In the genomic region with DNA sequence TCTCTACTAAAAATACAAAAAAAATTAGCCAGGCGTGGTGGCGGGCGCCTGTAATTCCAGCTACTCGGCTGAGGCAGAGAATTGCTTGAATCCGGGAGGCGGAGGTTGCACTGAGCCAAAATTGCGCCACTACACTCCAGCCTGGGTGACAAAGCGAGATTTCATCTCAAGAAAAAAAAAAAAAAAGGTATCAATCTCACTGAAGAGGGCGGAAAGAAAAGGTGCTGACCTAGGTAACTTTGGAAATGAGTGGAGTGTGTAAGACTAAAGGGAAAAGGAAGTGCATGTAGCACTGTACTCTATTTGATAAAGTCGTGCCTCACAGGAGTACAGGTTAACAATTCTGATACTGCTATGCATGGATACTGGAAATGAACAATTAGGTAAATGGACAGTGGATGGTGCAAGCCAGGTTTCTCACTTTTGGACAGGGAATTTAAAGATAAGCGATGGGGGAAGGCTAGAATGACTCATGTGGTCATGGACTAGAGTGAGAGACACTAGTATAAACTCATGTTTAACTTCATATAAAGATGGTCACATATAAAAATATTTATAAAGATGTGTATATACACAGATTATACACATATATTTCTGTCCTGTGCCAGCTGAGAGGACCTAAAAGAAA, we compare ENCODE assay signal across 19 cellular contexts.
A peak's percentile ranks its signal among the peaks of the same experiment; 100 is the strongest.
DNase-seq lines count a peak whose midpoint lies in the region; ATAC-seq and TF ChIP-seq lines count a peak whose summit lies in the region.
"Had no signal": no experiment of that assay in that cellular context is flagged by ENCODE, and none has a peak within 500 bp of the region (broad histone marks: within the 10 kb centered on the region; RNA-seq: fewer than 3 reads in every experiment).

No MANE protein-coding gene starts in this region.

- H3K9me3 ChIP-seq in HAP-1, result no peaks in the 10 kb centered on the region
- H3K9me3 ChIP-seq: BLaER1 had no signal

- peak; percentile 9 for DNase-seq in NCI-H1092 treated with DMSO at 0.1 percent for 48 hours (lab: John Stamatoyannopoulos, UW)
- no peak for DNase-seq in NCI-H1092 (lab: John Stamatoyannopoulos, UW)
- DNase-seq in NCI-H1417 (lab: John Stamatoyannopoulos, UW), result no peak
- no peak for DNase-seq in HAP-1 (ENCODE audit: low spot score in 2 of 2)
- DNase-seq: CD4-positive, alpha-beta T cell; CD8-positive, alpha-beta memory T cell; DMS53; DMS79 treated with DMSO at 0.1 percent for 48 hours; GF-D8; GM23248; H7 had no signal

- TF ChIP-seq CTCF in VCaP (conservative IDR thresholded peaks at IDR 0.05), result no peak
- no peak for TF ChIP-seq CTCF in brain (conservative IDR thresholded peaks at IDR 0.05)

- in situ Hi-C loops in HAP-1 (cut with MboI; ENCODE audit: low sequenced_read_pairs), result no loop called here

- H3K27ac Mint-ChIP-seq in brain, result peak overlapping the region in 3 of 5 experiments; percentile 7 to 99 (median 87)
- H3K27ac Mint-ChIP-seq: B cell; CD14-positive monocyte; CD4-positive, alpha-beta T cell; CD8-positive, alpha-beta memory T cell had no signal

- peaks cover 51% of the 10 kb centered on the region for H3K4me1 Mint-ChIP-seq in brain
- H3K4me1 Mint-ChIP-seq: B cell; CD14-positive monocyte; CD8-positive, alpha-beta memory T cell had no signal

- no peaks in the 10 kb centered on the region for H3K9me3 Mint-ChIP-seq in brain
- H3K9me3 Mint-ChIP-seq: CD14-positive monocyte; CD4-positive, alpha-beta T cell; CD8-positive, alpha-beta memory T cell had no signal

- no peaks in the 10 kb centered on the region for H3K36me3 Mint-ChIP-seq in brain
- H3K36me3 Mint-ChIP-seq: CD14-positive monocyte had no signal

- no peak for ATAC-seq in GM19324 (IDR thresholded peaks at IDR 0.05; ENCODE audit: low FRiP score, unreplicated experiment)
- ATAC-seq: HCT116 had no signal

- H3K27ac ChIP-seq in VCaP, result peak overlapping the region; percentile 93
- H3K27ac ChIP-seq: 22Rv1, BLaER1, GM23248 had no signal

- H3K4me3 Mint-ChIP-seq in brain, result no peak overlapping the region
- H3K4me3 Mint-ChIP-seq: B cell; CD14-positive monocyte; CD4-positive, alpha-beta T cell; CD8-positive, alpha-beta memory T cell had no signal

- H3K36me3 ChIP-seq in HAP-1 (replicated peaks), result no peaks in the 10 kb centered on the region
- H3K36me3 ChIP-seq: BLaER1 had no signal

- H3K4me3 ChIP-seq in HAP-1, result no peak overlapping the region
- H3K4me3 ChIP-seq: BLaER1, GM23248 had no signal

- no peaks in the 10 kb centered on the region for H3K27me3 Mint-ChIP-seq in brain
- H3K27me3 Mint-ChIP-seq: B cell; CD4-positive, alpha-beta T cell; CD8-positive, alpha-beta memory T cell had no signal

- no peaks in the 10 kb centered on the region for H3K4me1 ChIP-seq in HAP-1
- H3K4me1 ChIP-seq: BLaER1 had no signal

- peaks cover 8% of the 10 kb centered on the region for H3K27me3 ChIP-seq in HAP-1 (ENCODE audit: low read depth)
- H3K27me3 ChIP-seq: BLaER1 had no signal
